Comparison of ENCODE assay signal across 8 cellular contexts in the genomic region with DNA sequence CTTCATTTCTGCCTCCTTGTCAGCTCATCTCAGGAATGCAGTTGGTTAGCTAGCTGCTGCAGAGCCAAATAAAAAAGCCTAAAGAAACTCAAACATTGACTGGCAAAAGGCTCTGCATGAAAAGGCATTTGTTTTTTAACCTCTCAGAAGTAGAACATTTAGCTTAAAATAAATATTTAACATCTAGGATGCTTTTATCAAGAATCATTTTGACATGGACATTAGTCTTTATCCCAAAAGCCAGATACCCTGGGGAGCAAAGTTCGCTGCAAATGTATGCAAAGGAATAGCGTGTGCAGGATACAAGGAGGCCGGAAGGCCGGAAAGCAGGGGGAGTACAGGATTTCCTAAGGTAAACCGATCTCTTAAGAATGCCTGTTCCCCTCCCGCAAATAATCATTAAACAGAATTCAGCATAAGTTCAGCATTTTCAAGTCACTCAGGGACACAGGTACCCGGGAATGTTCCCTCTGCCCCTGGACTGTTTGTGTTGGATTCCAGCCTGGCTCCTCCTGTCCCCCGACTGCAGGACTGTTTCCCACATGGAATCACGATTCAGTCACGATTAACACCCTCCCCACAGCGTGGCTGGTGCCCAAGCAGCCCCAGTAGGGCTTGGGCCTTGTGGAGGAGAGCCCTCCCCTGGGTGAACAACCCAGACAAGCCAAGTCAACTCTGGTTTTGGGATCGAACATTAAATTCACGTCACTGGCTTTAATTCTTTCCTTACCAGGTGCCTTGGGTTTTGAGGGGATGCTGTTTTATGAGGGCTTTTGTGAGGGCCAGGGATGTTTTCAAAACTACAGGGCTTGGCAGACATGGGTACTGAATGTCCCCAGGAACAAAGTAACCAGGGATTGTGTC.
DNase-seq lines count a peak whose midpoint lies in the region; ATAC-seq and TF ChIP-seq lines count a peak whose summit lies in the region.

No MANE protein-coding gene starts in this region.

- TF ChIP-seq POLR2A in transverse colon (IDR thresholded peaks at IDR 0.05), result no peak

- no peak for DNase-seq in activated CD8-positive, alpha-beta memory T cell treated with anti-CD3 and anti-CD28 coated beads, Interleukin-2, amount 10 ng/mL, durations not matched to agents 7 days and 5 days
- no peak for DNase-seq in activated CD8-positive, alpha-beta memory T cell treated with anti-CD3 and anti-CD28 coated beads, Interleukin-2, amount 50 U/mL, for 4 hours
- DNase-seq in dedifferentiated amniotic fluid mesenchymal stem cell (ENCODE audit: extremely low spot score) (peak; percentile 39), lung microvascular endothelial cell (ENCODE audit: low read depth in 2 of 2) (peak; percentile 62 to 80), transverse colon (no peak), pons (ENCODE audit: low spot score) (no peak), foreskin melanocyte (no peak)

- H3K36me3 ChIP-seq in transverse colon, result no peaks in the 10 kb centered on the region

- H3K4me3 Mint-ChIP-seq in activated CD8-positive, alpha-beta memory T cell treated with anti-CD3 and anti-CD28 coated beads, Interleukin-2, amount 10 ng/mL, durations not matched to agents 7 days and 5 days, result no peak overlapping the region

- CTCF ChIA-PET in activated CD8-positive, alpha-beta memory T cell treated with anti-CD3 and anti-CD28 coated beads, Interleukin-2, amount 10 ng/mL, durations not matched to agents 7 days and 5 days (lab: Charles Lee), result interaction anchor here (0.9 to 2.3 kb wide), 3 partner anchors 7 to 34 kb away, joined by 3 to 7 read pairs (median 3); no protein-coding TSS in a partner anchor

- no peaks in the 10 kb centered on the region for H3K9me3 ChIP-seq in transverse colon

- peak overlapping the region; percentile 91 for H3K27ac Mint-ChIP-seq in activated CD8-positive, alpha-beta memory T cell treated with anti-CD3 and anti-CD28 coated beads, Interleukin-2, amount 10 ng/mL, durations not matched to agents 7 days and 5 days

- peaks cover 27% of the 10 kb centered on the region for H3K36me3 Mint-ChIP-seq in activated CD8-positive, alpha-beta memory T cell treated with anti-CD3 and anti-CD28 coated beads, Interleukin-2, amount 10 ng/mL, durations not matched to agents 7 days and 5 days

- TF ChIP-seq CTCF in transverse colon (IDR thresholded peaks at IDR 0.05), result no peak

- peak overlapping the region in 3 of 4 donors; percentile 8 to 50 (median 13) for H3K27ac ChIP-seq in transverse colon

- 75 to 83% methylated on average over 8 to 13 of the region's 13 CpGs for WGBS in transverse colon (ENCODE audit: low coverage in 1 of 2), 2 donors

- no peaks in the 10 kb centered on the region for H3K27me3 ChIP-seq in transverse colon

- peaks cover 4 to 19% (median 12%) of the 10 kb centered on the region in 4 donors for H3K4me1 ChIP-seq in transverse colon

- no peaks in the 10 kb centered on the region for H3K9me3 Mint-ChIP-seq in activated CD8-positive, alpha-beta memory T cell treated with anti-CD3 and anti-CD28 coated beads, Interleukin-2, amount 10 ng/mL, durations not matched to agents 7 days and 5 days (ENCODE audit: low read depth)

- TF ChIP-seq EP300 in transverse colon (IDR thresholded peaks at IDR 0.05; ENCODE audit: low read depth), result no peak

- H3K4me3 ChIP-seq in transverse colon, result no peak overlapping the region

- H3K27me3 Mint-ChIP-seq in activated CD8-positive, alpha-beta memory T cell treated with anti-CD3 and anti-CD28 coated beads, Interleukin-2, amount 10 ng/mL, durations not matched to agents 7 days and 5 days, result no peaks in the 10 kb centered on the region

- in situ Hi-C loops in transverse colon (cut with MboI; ENCODE audit: low pct_ligation_motif_present in 1 of 4, low pct_unique_long_range_greater_than_20kb in 1 of 4, low sequenced_read_pairs in 3 of 4), result no loop called here

- peaks cover 72% of the 10 kb centered on the region for H3K4me1 Mint-ChIP-seq in activated CD8-positive, alpha-beta memory T cell treated with anti-CD3 and anti-CD28 coated beads, Interleukin-2, amount 10 ng/mL, durations not matched to agents 7 days and 5 days

- intact Hi-C loops in transverse colon (cut with DNase I; ENCODE audit: low total_unique reads), result no loop called here

- no peak for ATAC-seq in activated CD8-positive, alpha-beta memory T cell treated with anti-CD3 and anti-CD28 coated beads, Interleukin-2, amount 10 ng/mL, durations not matched to agents 7 days and 5 days
- ATAC-seq in HG02840 (IDR thresholded peaks at IDR 0.05; ENCODE audit: low FRiP score, unreplicated experiment), result no peak

Comparison
In these comparisons a context has a peak if more than half of its experiments do, and no peak if none do; other contexts are left out.
1. DNase-seq: peak in dedifferentiated amniotic fluid mesenchymal stem cell (single experiment) and lung microvascular endothelial cell (2 of 2); none in activated CD8-positive, alpha-beta memory T cell treated with anti-CD3 and anti-CD28 coated beads, Interleukin-2, amount 10 ng/mL, durations not matched to agents 7 days and 5 days (single experiment), activated CD8-positive, alpha-beta memory T cell treated with anti-CD3 and anti-CD28 coated beads, Interleukin-2, amount 50 U/mL, for 4 hours (single experiment), transverse colon (single experiment), pons (single experiment) and foreskin melanocyte (single experiment).